13 cellular contexts compared by ENCODE assay signal in genomic region chr2:127577208-127577475, GRCh38.
"Had no signal": no experiment of that assay in that cellular context is flagged by ENCODE, and none has a peak within 500 bp of the region (broad histone marks: within the 10 kb centered on the region; RNA-seq: fewer than 3 reads in every experiment).

No MANE protein-coding gene starts in this region.

- H3K9me3 Mint-ChIP-seq: activated T-cell treated with anti-CD3 and anti-CD28 coated beads, Interleukin-2, amount 50 U/mL, for 4 hours; T-helper 2 cell treated with Interferon-gamma antibody and Interleukin-4, amounts not matched to agents 5 μg/mL and 100 μg/mL, for 36 hours had no signal

- H3K9me3 ChIP-seq: breast epithelium, gastrocnemius medialis, left ventricle myocardium inferior, transverse colon had no signal

- ATAC-seq: activated CD4-positive, alpha-beta T cell treated with anti-CD3 and anti-CD28 coated beads for 36 hours; activated T-cell treated with anti-CD3 and anti-CD28 coated beads, Interleukin-2, amount 50 U/mL, for 4 hours had no signal

- H3K36me3 Mint-ChIP-seq: activated naive CD8-positive, alpha-beta T cell had no signal

- DNase-seq: activated CD4-positive, alpha-beta T cell treated with anti-CD3 and anti-CD28 coated beads for 36 hours; activated gamma-delta T cell; activated T-cell treated with anti-CD3 and anti-CD28 coated beads, Interleukin-2, amount 50 U/mL, for 4 hours; gastrocnemius medialis; left ventricle myocardium inferior; mesendoderm; SIG-M5; substantia nigra; transverse colon had no signal

- H3K27me3 Mint-ChIP-seq: activated CD4-positive, alpha-beta T cell treated with anti-CD3 and anti-CD28 coated beads for 36 hours; activated naive CD8-positive, alpha-beta T cell had no signal

- H3K27me3 ChIP-seq: breast epithelium, gastrocnemius medialis, transverse colon had no signal

- H3K4me3 ChIP-seq: skin epidermis, transverse colon had no signal

- H3K36me3 ChIP-seq: breast epithelium, gastrocnemius medialis, left ventricle myocardium inferior, transverse colon had no signal

- H3K27ac Mint-ChIP-seq: activated CD4-positive, alpha-beta T cell treated with anti-CD3 and anti-CD28 coated beads for 36 hours; activated naive CD8-positive, alpha-beta T cell; T-helper 2 cell treated with Interferon-gamma antibody and Interleukin-4, amounts not matched to agents 5 μg/mL and 100 μg/mL, for 36 hours had no signal

- H3K4me3 Mint-ChIP-seq: activated CD4-positive, alpha-beta T cell treated with anti-CD3 and anti-CD28 coated beads for 36 hours; activated naive CD8-positive, alpha-beta T cell; activated T-cell treated with anti-CD3 and anti-CD28 coated beads, Interleukin-2, amount 50 U/mL, for 4 hours; T-helper 2 cell treated with Interferon-gamma antibody and Interleukin-4, amounts not matched to agents 5 μg/mL and 100 μg/mL, for 36 hours had no signal

- H3K4me1 ChIP-seq: breast epithelium had no signal

- H3K27ac ChIP-seq: breast epithelium, skin epidermis, transverse colon had no signal
